ENCODE assay signal across 9 cellular contexts in the genomic region with DNA sequence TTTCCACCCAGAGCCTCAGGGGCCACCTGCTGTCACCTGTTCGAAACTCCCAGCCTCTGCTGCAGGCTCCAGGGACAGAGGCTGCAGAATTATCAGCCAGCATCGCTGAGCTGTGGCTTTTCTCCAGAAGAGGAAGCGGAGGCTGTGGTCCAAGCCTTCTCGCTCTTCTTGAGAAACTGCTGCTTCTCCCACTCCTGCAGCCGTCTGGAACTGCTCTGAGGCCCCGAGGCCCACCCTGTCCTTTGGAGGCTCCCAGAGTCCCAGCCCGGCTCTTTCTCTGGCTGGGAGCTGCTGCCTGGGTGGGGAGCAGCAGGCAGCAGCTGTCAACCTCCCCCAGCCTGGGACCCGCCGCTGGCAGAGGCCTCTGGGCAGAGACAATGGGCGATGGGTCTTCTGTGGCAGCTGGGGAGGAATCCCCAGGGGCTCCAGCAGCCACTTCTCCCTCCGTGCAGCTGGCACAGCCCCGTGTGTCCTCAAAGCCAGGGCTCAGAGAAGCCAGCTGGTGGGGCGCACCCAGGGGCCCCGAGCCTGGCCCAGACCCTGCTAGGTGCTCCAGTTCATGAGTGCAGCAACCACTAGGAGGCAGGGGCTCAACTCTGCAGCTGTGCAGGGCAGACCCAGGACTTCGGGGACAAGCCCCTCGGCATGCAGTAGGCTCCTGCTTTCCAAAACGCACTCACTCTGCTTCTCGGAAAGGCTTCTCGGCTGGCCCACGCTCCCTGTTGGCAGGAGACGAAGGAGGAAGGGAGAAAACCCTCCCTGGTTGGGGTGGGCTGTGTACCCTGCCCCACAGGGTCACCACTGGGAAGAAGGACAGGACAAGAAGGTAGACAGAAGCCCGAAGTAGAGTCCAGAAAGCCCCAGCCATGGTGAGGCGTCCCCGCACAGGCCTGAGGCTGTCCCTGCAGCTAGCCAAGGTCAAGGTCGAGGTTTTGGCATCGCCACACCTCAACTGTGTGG. TPM values are rescaled to one million over a fixed set of nuclear protein-coding genes. Genes with fewer than 3 reads are reported as not detected.
A peak's percentile ranks its signal among the peaks of the same experiment; 100 is the strongest.
DNase-seq lines count a peak whose midpoint lies in the region; ATAC-seq, FAIRE-seq and TF ChIP-seq lines count a peak whose summit lies in the region.
"Had no signal": no experiment of that assay in that cellular context is flagged by ENCODE, and none has a peak within 500 bp of the region (broad histone marks: within the 10 kb centered on the region; RNA-seq: fewer than 3 reads in every experiment).

No MANE protein-coding gene starts in this region.

- no peak overlapping the region for H4K91ac ChIP-seq in neuronal stem cell (ENCODE audit: low read depth, low read length, poor library complexity)

- peaks cover 25% of the 10 kb centered on the region for H3K4me1 ChIP-seq in GM12878 (ENCODE audit: control insufficient read depth, insufficient read depth, low read length)
- H3K4me1 ChIP-seq in neuronal stem cell (ENCODE audit: control insufficient read depth in 2 of 2, insufficient read depth in 1 of 2, low read depth in 1 of 2, low read length in 2 of 2) = peaks cover 0 to 2% of the 10 kb centered on the region in 2 donors

- no TSS peak for BruUV-seq in GM12878 (replicated peaks; lab: Mats Ljungman, UMichigan)

- TF ChIP-seq RAD21 in GM12878 (IDR thresholded peaks at IDR 0.05; ENCODE audit: insufficient read depth, low read depth, low read length) = peak; percentile 63

- peak overlapping the region; percentile 43 for H3K23ac ChIP-seq in neuronal stem cell (ENCODE audit: low read depth, low read length, poor library complexity)

- no peak for TF ChIP-seq POLR2A in GM12878 (IDR thresholded peaks at IDR 0.05; ENCODE audit: low read depth, low read length)

- peaks cover 0 to 7% (median 4%) of the 10 kb centered on the region in 3 donors for H3K27me3 Mint-ChIP-seq in CD14-positive monocyte (ENCODE audit: low read depth in 3 of 3)
- H3K27me3 Mint-ChIP-seq: activated naive CD4-positive, alpha-beta T cell treated with anti-CD3 and anti-CD28 coated beads, Interleukin-2, amount 50 U/mL, for 24 hours had no signal

- H3K18ac ChIP-seq in neuronal stem cell (ENCODE audit: low read length) = peak overlapping the region; percentile 57

- H3K4me1 Mint-ChIP-seq in CD14-positive monocyte = peaks cover 34% of the 10 kb centered on the region

- in situ Hi-C loops in GM12878 (cut with MboI) = no loop called here

- no peak for TF ChIP-seq EP300 in GM12878 (IDR thresholded peaks at IDR 0.05; ENCODE audit: borderline replicate concordance in 1 of 2, control insufficient read depth in 1 of 2, low read depth in 2 of 2, low read length in 2 of 2)

- H3K27me3 ChIP-seq in GM12878 (replicated peaks in 1 of 2; ENCODE audit: control insufficient read depth in 2 of 2, insufficient read depth in 2 of 2, low read length in 1 of 2) (no peaks in the 10 kb centered on the region), neuronal stem cell (ENCODE audit: control insufficient read depth in 3 of 3, insufficient read depth in 3 of 3, low read depth in 1 of 3, low read length in 3 of 3) (peaks cover 0 to 7% (median 0%) of the 10 kb centered on the region in 3 experiments)

- H2BK12ac ChIP-seq in neuronal stem cell (ENCODE audit: low read length) = no peak overlapping the region

- H2AFZ ChIP-seq in GM12878 (ENCODE audit: control insufficient read depth, low read depth, low read length) (peak overlapping the region; percentile 50), neuronal stem cell (ENCODE audit: low read length) (peak overlapping the region; percentile 19)

- TF ChIP-seq CTCF in CD14-positive monocyte (IDR thresholded peaks at IDR 0.05) (peak; percentile 60), GM12878 (IDR thresholded peaks at IDR 0.05 in 2 of 3, conservative IDR thresholded peaks at IDR 0.05 in 1 of 3; ENCODE audit: control insufficient read depth in 2 of 3, extremely low read depth in 1 of 3, insufficient read depth in 1 of 3, low read depth in 3 of 3, low read length in 3 of 3) (peak; percentile 21 to 38 (median 33); a peak in 3 of 6 replicates)

- H4K8ac ChIP-seq in neuronal stem cell (ENCODE audit: low read depth, low read length) = no peak overlapping the region

- peak overlapping the region; percentile 74 for H2AK5ac ChIP-seq in neuronal stem cell (ENCODE audit: low read depth, low read length)

- H3K27ac Mint-ChIP-seq in CD14-positive monocyte = peak overlapping the region in 4 of 7 donors; percentile 60 to 81 (median 72)
- H3K27ac Mint-ChIP-seq: activated naive CD4-positive, alpha-beta T cell treated with anti-CD3 and anti-CD28 coated beads, Interleukin-2, amount 50 U/mL, for 24 hours had no signal

- no peak overlapping the region for H2BK120ac ChIP-seq in neuronal stem cell (ENCODE audit: low read depth, low read length)

- no peaks in the 10 kb centered on the region for H3K79me2 ChIP-seq in GM12878 (ENCODE audit: control insufficient read depth, insufficient read depth, low read length)

- H3K4me3 Mint-ChIP-seq in CD14-positive monocyte = peak overlapping the region; percentile 16 to 64
- H3K4me3 Mint-ChIP-seq: activated naive CD4-positive, alpha-beta T cell treated with anti-CD3 and anti-CD28 coated beads, Interleukin-2, amount 50 U/mL, for 24 hours had no signal

- no peaks in the 10 kb centered on the region for H3K9me3 Mint-ChIP-seq in CD14-positive monocyte
- H3K9me3 Mint-ChIP-seq: activated naive CD4-positive, alpha-beta T cell treated with anti-CD3 and anti-CD28 coated beads, Interleukin-2, amount 50 U/mL, for 24 hours had no signal

- SMC1A ChIA-PET in GM12878 (lab: Charles Lee; ENCODE audit: uncharacterized antibody, unreplicated experiment) = interaction anchor here (0.7 to 2.3 kb wide), 4 partner anchors 11 to 113 kb away, joined by 3 to 15 read pairs (median 8); a partner anchor contains a TSS

- H3K27ac ChIP-seq in GM12878 (ENCODE audit: control insufficient read depth, insufficient read depth) (no peak overlapping the region), neuronal stem cell (replicated peaks; ENCODE audit: low read length) (no peak overlapping the region)

- no peak overlapping the region for H2BK15ac ChIP-seq in neuronal stem cell (ENCODE audit: low read length)

- POLR2A ChIA-PET in GM12878 (lab: Charles Lee) = interaction anchor here (0.5 to 2.1 kb wide), 4 partner anchors 14 to 136 kb away, joined by 4 to 7 read pairs (median 4); no protein-coding TSS in a partner anchor

- H3K4me3 ChIP-seq in GM12878 = no peak overlapping the region
- no peak overlapping the region for H3K4me3 ChIP-seq in neuronal stem cell (ENCODE audit: low read length in 2 of 2)

- H3K36me3 ChIP-seq in GM12878 (ENCODE audit: control insufficient read depth in 2 of 2, insufficient read depth in 2 of 2, low read length in 1 of 2) (peaks cover 4 to 7% of the 10 kb centered on the region in 2 experiments; a peak in 3 of 4 replicates), neuronal stem cell (replicated peaks in 1 of 2; ENCODE audit: control insufficient read depth in 2 of 2, insufficient read depth in 2 of 2, low read length in 2 of 2) (peaks cover 13 to 28% of the 10 kb centered on the region in 2 donors)

- no peaks in the 10 kb centered on the region for H4K20me1 ChIP-seq in GM12878 (ENCODE audit: control insufficient read depth, insufficient read depth)

- H3K79me1 ChIP-seq in neuronal stem cell (ENCODE audit: low read depth, low read length) = no peaks in the 10 kb centered on the region

- peak overlapping the region; percentile 38 for H3K14ac ChIP-seq in neuronal stem cell (ENCODE audit: low read length)

- no peak overlapping the region for H3K4ac ChIP-seq in neuronal stem cell (ENCODE audit: low read length)

- DNase-seq in CD14-positive monocyte (ENCODE audit: low spot score) = no peak
- DNase-seq in NCI-H82 (lab: John Stamatoyannopoulos, UW) = peak; percentile 96
- DNase-seq in GM12878 (ENCODE audit: low read depth, low spot score) = no peak
- DNase-seq in neuronal stem cell (ENCODE audit: low spot score) = no peak
- no peak for DNase-seq in NCI-H774 (lab: John Stamatoyannopoulos, UW)
- DNase-seq in GM19238 (ENCODE audit: insufficient read length, low spot score) = no peak

- CTCF ChIA-PET in GM12878 (lab: Yijun Ruan, JAX) = interaction anchor here (0.6 to 2.7 kb wide), 13 partner anchors 10 to 498 kb away, joined by 3 to 15 read pairs (median 4); a partner anchor contains a TSS

- H3K9ac ChIP-seq in GM12878 (ENCODE audit: control insufficient read depth, insufficient read depth, low read length) (no peak overlapping the region), neuronal stem cell (ENCODE audit: low read depth, low read length, poor library complexity) (no peak overlapping the region)

- intact Hi-C loops in CD14-positive monocyte (cut with micrococcal nuclease) (loop anchor here (5.0 to 10.0 kb wide), 2 partner anchors 56 to 59 kb away; no protein-coding TSS in a partner anchor), GM12878 (cut with micrococcal nuclease; ENCODE audit: unreplicated experiment) (loop anchor here (5.0 kb wide), 1 partner anchor 69 kb away; no protein-coding TSS in a partner anchor)

- H3K4me2 ChIP-seq in GM12878 (ENCODE audit: control insufficient read depth, insufficient read depth) = no peak overlapping the region
- no peak overlapping the region for H3K4me2 ChIP-seq in neuronal stem cell (ENCODE audit: insufficient read depth, low read length, poor library complexity, severe bottlenecking)

- H2BK5ac ChIP-seq in neuronal stem cell (ENCODE audit: low read length) = no peak overlapping the region

- FAIRE-seq in GM12878 (lab: Jason Lieb, UNC) = no peak

- 49% methylated on average over 26 of the region's 26 CpGs for WGBS in GM12878 (ENCODE audit: insufficient coverage, insufficient replicate concordance, low lambda C conversion rate, missing lambda C conversion rate)
- WGBS in neuronal stem cell (ENCODE audit: extremely low coverage in 2 of 2, insufficient read length in 2 of 2, insufficient replicate concordance in 1 of 2), 2 donors = no CpG with 5 or more reads among the region's 26 CpGs

- H3K36me3 Mint-ChIP-seq in CD14-positive monocyte = peaks cover 14 to 22% of the 10 kb centered on the region in 2 donors
- H3K36me3 Mint-ChIP-seq: activated naive CD4-positive, alpha-beta T cell treated with anti-CD3 and anti-CD28 coated beads, Interleukin-2, amount 50 U/mL, for 24 hours had no signal

- ATAC-seq in GM21529 (IDR thresholded peaks at IDR 0.05; ENCODE audit: unreplicated experiment) = peak; percentile 46
- ATAC-seq in GM12878 = peak; percentile 71
- no peak for ATAC-seq in GM18498 (IDR thresholded peaks at IDR 0.05; ENCODE audit: unreplicated experiment)

- RAD21 ChIA-PET in GM12878 (lab: Charles Lee; ENCODE audit: unreplicated experiment) = interaction anchor here (0.6 to 2.8 kb wide), 10 partner anchors 9 to 81 kb away, joined by 3 to 10 read pairs (median 4); no protein-coding TSS in a partner anchor

- H3K9me3 ChIP-seq in GM12878 (replicated peaks; ENCODE audit: control insufficient read depth, insufficient read depth, low read length) (no peaks in the 10 kb centered on the region), neuronal stem cell (replicated peaks in 1 of 2; ENCODE audit: control insufficient read depth in 2 of 2, insufficient read depth in 1 of 2, low read depth in 1 of 2, low read length in 2 of 2) (no peaks in the 10 kb centered on the region)

RNA-seq across cellular contexts. Expression of a gene that starts 49.9 kb away (rescaled TPM):
- polyA plus RNA-seq in CD14-positive monocyte (10 to 100 TPM in 1 of 2 donors, 1 to 10 TPM in 1; 6.5 to 14.3 TPM), GM12878 (2011; rRNA removed) (1.9 and 5.6 TPM in 2 replicates), GM12878 (2014; fragmentation: Illumina TruSeq; extraction: Trizol) (3.3 and 10.1 TPM in 2 replicates), GM12878 (2014; fragmentation: Nextera tagmentation; extraction: Ambion mirVana) (1 to 10 TPM in 1 of 2 experiments, under 1 TPM in 1; 0.47 to 1.3 TPM), GM12878 (2014; rRNA removed) (23.2 and 26.3 TPM in 2 replicates), GM12878 (2016; fragmentation: Nextera tagmentation; extraction: Ambion mirVana) (1 to 10 TPM; 5.6 to 5.9 TPM)
- 47.7 and 63.7 TPM in 2 replicates for total RNA-seq in GM12878 (2013; cell fraction: nucleolus; rRNA removed)
- total RNA-seq in GM12878 (2014; rRNA removed) (20.8 and 24.5 TPM in 2 replicates), GM12878 (2014; rRNA removed; fragmentation: Illumina TruSeq; extraction: Trizol) (9.9 and 11.2 TPM in 2 replicates), GM12878 (2021) (36.9 and 39.9 TPM in 2 replicates)
- polyA plus RNA-seq in GM12878 (2011; ENCODE audit: low read depth) = 10.8 TPM
- polyA plus RNA-seq in GM12878 (2011; cell fraction: cytosol; rRNA removed) = 8.3 and 8.8 TPM in 2 replicates
- 11.4 and 16.8 TPM in 2 replicates for polyA plus RNA-seq in GM12878 (2011; cell fraction: nucleus; rRNA removed)
- polyA plus RNA-seq in GM12878 (2012) = 21.1 and 27.0 TPM in 2 replicates
- 7.2 and 13.4 TPM in 2 replicates for polyA minus RNA-seq in GM12878 (2011; rRNA and poly(A)+ RNA removed)
- 5.5 and 10.8 TPM in 2 replicates for polyA minus RNA-seq in GM12878 (2011; cell fraction: cytosol; rRNA and poly(A)+ RNA removed)
- 5.2 and 5.9 TPM in 2 replicates for polyA minus RNA-seq in GM12878 (2011; cell fraction: nucleus; rRNA and poly(A)+ RNA removed)
- 19.3 TPM for polyA plus RNA-seq in neuronal stem cell (2013, experiment 1 of 2)
- polyA plus RNA-seq in neuronal stem cell (2013, experiment 2 of 2) = 19.0 TPM
